ENCODE assay signal across 13 cellular contexts in the genomic region with DNA sequence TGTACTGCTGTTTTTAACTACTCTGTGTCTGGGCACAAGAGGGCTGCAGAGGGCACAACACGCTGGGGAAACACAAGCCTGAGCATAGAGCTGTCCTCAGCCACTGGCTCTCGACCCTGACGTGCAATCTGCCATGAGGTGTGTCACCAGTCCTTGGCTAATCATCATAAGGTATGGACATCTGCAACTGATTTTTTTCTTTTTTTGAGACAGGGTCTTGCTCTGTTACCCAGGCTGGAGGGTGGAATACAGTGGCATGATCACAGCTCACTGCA. TPM values are rescaled to one million over a fixed set of nuclear protein-coding genes. Genes with fewer than 3 reads are reported as not detected.
DNase-seq lines count a peak whose midpoint lies in the region; ATAC-seq, FAIRE-seq and TF ChIP-seq lines count a peak whose summit lies in the region.
"Had no signal": no experiment of that assay in that cellular context is flagged by ENCODE, and none has a peak within 500 bp of the region (broad histone marks: within the 10 kb centered on the region; RNA-seq: fewer than 3 reads in every experiment).

No MANE protein-coding gene starts in this region.

- peaks cover 16% of the 10 kb centered on the region for H3K9me1 ChIP-seq in keratinocyte (ENCODE audit: control insufficient read depth, extremely low read depth, insufficient read depth, low read length)

- H3K9me2 ChIP-seq in GM23248 (ENCODE audit: insufficient read depth) = no peaks in the 10 kb centered on the region

- H3K9ac ChIP-seq in GM23248 (peak overlapping the region; percentile 78), keratinocyte (ENCODE audit: control insufficient read depth, extremely low read depth, insufficient read depth, low read length) (peak overlapping the region; percentile 46), smooth muscle cell (ENCODE audit: low read depth) (no peak overlapping the region)

- peak overlapping the region; percentile 98 for H3K27ac ChIP-seq in GM23248
- H3K27ac ChIP-seq in keratinocyte (ENCODE audit: control insufficient read depth, insufficient read depth, low read length) = peak overlapping the region; percentile 74
- H3K27ac ChIP-seq in smooth muscle cell (ENCODE audit: low read depth) = peak overlapping the region; percentile 99

- peaks cover 87% of the 10 kb centered on the region for H3K4me1 ChIP-seq in GM23248 (ENCODE audit: insufficient read depth)
- peaks cover 93% of the 10 kb centered on the region for H3K4me1 ChIP-seq in keratinocyte (ENCODE audit: control insufficient read depth, extremely low read depth, insufficient read depth, low read length)
- peaks cover 43% of the 10 kb centered on the region for H3K4me1 ChIP-seq in smooth muscle cell (ENCODE audit: low read depth)

- no peak overlapping the region for H3K4me3 Mint-ChIP-seq in activated T-helper 1 cell treated with anti-CD3 and anti-CD28 coated beads, Interleukin-12 subunit alpha, Interleukin-12 subunit beta, Interleukin-2, Interleukin-4 antibody, amounts not matched to agents 30 ng/mL and 10 ng/mL and 1 ng/mL, durations not matched to agents 14 hours and 24 hours and 36 hours

- peak overlapping the region; percentile 44 for H3K27ac Mint-ChIP-seq in activated T-helper 1 cell treated with anti-CD3 and anti-CD28 coated beads, Interleukin-12 subunit alpha, Interleukin-12 subunit beta, Interleukin-2, Interleukin-4 antibody, amounts not matched to agents 30 ng/mL and 10 ng/mL and 1 ng/mL, durations not matched to agents 14 hours and 24 hours and 36 hours

- DNase-seq in GM23248 (peak; percentile 54), keratinocyte (ENCODE audit: low read depth, low spot score) (no peak), smooth muscle cell (lab: John Stamatoyannopoulos, UW; ENCODE audit: unreplicated experiment) (no peak), NCI-H146 treated with DMSO at 0.1 percent for 48 hours (lab: John Stamatoyannopoulos, UW; ENCODE audit: unreplicated experiment) (no peak), NCI-H1436 (lab: John Stamatoyannopoulos, UW) (no peak), NCI-H1930 (lab: John Stamatoyannopoulos, UW) (no peak)
- DNase-seq in activated T-helper 1 cell treated with anti-CD3 and anti-CD28 coated beads, Interleukin-12 subunit alpha, Interleukin-12 subunit beta, Interleukin-2, Interleukin-4 antibody, amounts not matched to agents 30 ng/mL and 10 ng/mL and 1 ng/mL, durations not matched to agents 14 hours and 24 hours and 36 hours (ENCODE audit: low spot score) = no peak
- DNase-seq: activated CD8-positive, alpha-beta memory T cell treated with anti-CD3 and anti-CD28 coated beads, Interleukin-2, amount 50 U/mL, for 4 hours; EL; NCI-H2081 treated with DMSO at 0.1 percent for 48 hours; SIG-M5 had no signal

- H3K4me3 ChIP-seq in GM23248 (no peak overlapping the region), keratinocyte (ENCODE audit: control insufficient read depth in 2 of 3, extremely low read depth in 1 of 3, insufficient read depth in 2 of 3, low read depth in 1 of 3, low read length in 3 of 3) (no peak overlapping the region), smooth muscle cell (no peak overlapping the region)

- H3K9me3 Mint-ChIP-seq in activated T-helper 1 cell treated with anti-CD3 and anti-CD28 coated beads, Interleukin-12 subunit alpha, Interleukin-12 subunit beta, Interleukin-2, Interleukin-4 antibody, amounts not matched to agents 30 ng/mL and 10 ng/mL and 1 ng/mL, durations not matched to agents 14 hours and 24 hours and 36 hours = no peaks in the 10 kb centered on the region

- H3K36me3 ChIP-seq in GM23248 (ENCODE audit: low read depth) = no peaks in the 10 kb centered on the region
- peaks cover 24 to 31% of the 10 kb centered on the region in 2 experiments for H3K36me3 ChIP-seq in keratinocyte (ENCODE audit: control insufficient read depth in 2 of 2, extremely low read depth in 1 of 2, insufficient read depth in 2 of 2, low read length in 2 of 2)
- H3K36me3 ChIP-seq in smooth muscle cell (ENCODE audit: low read depth) = no peaks in the 10 kb centered on the region

- H3K4me2 ChIP-seq in GM23248 (ENCODE audit: unreplicated experiment) (peak overlapping the region; percentile 54), keratinocyte (ENCODE audit: control insufficient read depth, extremely low read depth, insufficient read depth, low read depth, low read length) (peak overlapping the region; percentile 43), smooth muscle cell (no peak overlapping the region)

- H3K9me3 ChIP-seq in GM23248 (ENCODE audit: low read depth) (no peaks in the 10 kb centered on the region), keratinocyte (ENCODE audit: control insufficient read depth, low read depth, low read length) (no peaks in the 10 kb centered on the region), smooth muscle cell (replicated peaks; ENCODE audit: low read depth) (no peaks in the 10 kb centered on the region)

- no peak for FAIRE-seq in keratinocyte (lab: Jason Lieb, UNC)
- FAIRE-seq: colon had no signal

- WGBS in GM23248 (ENCODE audit: low coverage in 1 of 2, low lambda C conversion rate in 2 of 2, missing lambda C conversion rate in 2 of 2), 2 experiments = 4 to 23% methylated on average over 3 of the region's 3 CpGs
- 96% methylated on average over 3 of the region's 3 CpGs for WGBS in smooth muscle cell (ENCODE audit: low lambda C conversion rate)

- H3K4me1 Mint-ChIP-seq in activated T-helper 1 cell treated with anti-CD3 and anti-CD28 coated beads, Interleukin-12 subunit alpha, Interleukin-12 subunit beta, Interleukin-2, Interleukin-4 antibody, amounts not matched to agents 30 ng/mL and 10 ng/mL and 1 ng/mL, durations not matched to agents 14 hours and 24 hours and 36 hours (ENCODE audit: low read depth) = peaks cover 73% of the 10 kb centered on the region

- intact Hi-C loops in activated T-helper 1 cell treated with anti-CD3 and anti-CD28 coated beads, Interleukin-12 subunit alpha, Interleukin-12 subunit beta, Interleukin-2, Interleukin-4 antibody, amounts not matched to agents 30 ng/mL and 10 ng/mL and 1 ng/mL, durations not matched to agents 14 hours and 24 hours and 36 hours (cut with micrococcal nuclease) = no loop called here

- in situ Hi-C loops in GM23248 (cut with MboI) = no loop called here

- H3K27me3 Mint-ChIP-seq in activated T-helper 1 cell treated with anti-CD3 and anti-CD28 coated beads, Interleukin-12 subunit alpha, Interleukin-12 subunit beta, Interleukin-2, Interleukin-4 antibody, amounts not matched to agents 30 ng/mL and 10 ng/mL and 1 ng/mL, durations not matched to agents 14 hours and 24 hours and 36 hours (ENCODE audit: insufficient read depth) = no peaks in the 10 kb centered on the region

- H3K79me2 ChIP-seq in GM23248 (ENCODE audit: insufficient read depth) (peaks cover 88% of the 10 kb centered on the region), keratinocyte (ENCODE audit: control insufficient read depth, insufficient read depth, low read length) (peaks cover 87% of the 10 kb centered on the region), smooth muscle cell (ENCODE audit: low read depth) (peaks cover 64% of the 10 kb centered on the region)

- H3K27me3 ChIP-seq in GM23248 (replicated peaks; ENCODE audit: insufficient read depth) (no peaks in the 10 kb centered on the region), keratinocyte (ENCODE audit: control insufficient read depth, extremely low read depth, insufficient read depth, low read length) (no peaks in the 10 kb centered on the region), smooth muscle cell (ENCODE audit: low read depth) (no peaks in the 10 kb centered on the region)

- no peak for TF ChIP-seq CTCF in keratinocyte (optimal IDR thresholded peaks at IDR 0.05 in 1 of 3, IDR thresholded peaks at IDR 0.05 in 1 of 3, conservative IDR thresholded peaks at IDR 0.05 in 1 of 3; ENCODE audit: extremely low read depth in 1 of 3, insufficient read depth in 2 of 3, low read length in 3 of 3)
- no peak for TF ChIP-seq CTCF in smooth muscle cell (IDR thresholded peaks at IDR 0.05; ENCODE audit: borderline replicate concordance, insufficient read depth, poor library complexity, severe bottlenecking)

- H3K36me3 Mint-ChIP-seq in activated T-helper 1 cell treated with anti-CD3 and anti-CD28 coated beads, Interleukin-12 subunit alpha, Interleukin-12 subunit beta, Interleukin-2, Interleukin-4 antibody, amounts not matched to agents 30 ng/mL and 10 ng/mL and 1 ng/mL, durations not matched to agents 14 hours and 24 hours and 36 hours (ENCODE audit: low read depth) = peaks cover 3% of the 10 kb centered on the region

- ATAC-seq in HG02938 (IDR thresholded peaks at IDR 0.05; ENCODE audit: unreplicated experiment) = no peak

- H2AFZ ChIP-seq in GM23248 (no peak overlapping the region), keratinocyte (ENCODE audit: control insufficient read depth, low read length) (no peak overlapping the region), smooth muscle cell (ENCODE audit: low read depth) (no peak overlapping the region)

- H3F3A ChIP-seq in GM23248 (ENCODE audit: insufficient read depth) (peaks cover 73% of the 10 kb centered on the region), smooth muscle cell (ENCODE audit: low read depth) (peaks cover 33% of the 10 kb centered on the region)

- H4K20me1 ChIP-seq in GM23248 (ENCODE audit: insufficient read depth) = no peaks in the 10 kb centered on the region
- H4K20me1 ChIP-seq in keratinocyte (ENCODE audit: control insufficient read depth, extremely low read depth, insufficient read depth, low read length) = peaks cover 20% of the 10 kb centered on the region
- peaks cover 63% of the 10 kb centered on the region for H4K20me1 ChIP-seq in smooth muscle cell (ENCODE audit: low read depth)

- dilution Hi-C loops in keratinocyte (cut with MboI; ENCODE audit: extremely low pct_ligation_motif_present, low sequenced_read_pairs) = no loop called here

RNA-seq across cellular contexts. Expression of gene PXN, which starts 29.5 kb away (rescaled TPM):
- 63.7 and 87.2 TPM in 2 replicates for total RNA-seq in GM23248 (2014; rRNA removed; shearing (Covaris generic))
- polyA plus RNA-seq in GM23248 (2016; fragmentation: Nextera tagmentation; extraction: Ambion mirVana) = 134 and 135 TPM in 2 replicates
- 53.0 and 57.7 TPM in 2 replicates for total RNA-seq in activated T-helper 1 cell treated with anti-CD3 and anti-CD28 coated beads, Interleukin-12 subunit alpha, Interleukin-12 subunit beta, Interleukin-2, Interleukin-4 antibody, amounts not matched to agents 30 ng/mL and 10 ng/mL and 1 ng/mL, durations not matched to agents 14 hours and 24 hours and 36 hours
- polyA plus RNA-seq in keratinocyte = 98.7 to 224 TPM (median 114 TPM) in 3 replicates
- polyA plus RNA-seq in keratinocyte (2011; ENCODE audit: low read depth) = 68.4 TPM
- polyA plus RNA-seq in keratinocyte (2011; cell fraction: cytosol; rRNA removed) = 160 and 207 TPM in 2 replicates
- 382 and 553 TPM in 2 replicates for polyA plus RNA-seq in keratinocyte (2011; cell fraction: nucleus; rRNA removed)
- polyA plus RNA-seq in keratinocyte (2012; ENCODE audit: low replicate concordance) = 102 and 393 TPM in 2 replicates
- 166 to 1,266 TPM (median 204 TPM) in 3 replicates for polyA minus RNA-seq in keratinocyte
- polyA minus RNA-seq in keratinocyte (2011; cell fraction: cytosol; rRNA and poly(A)+ RNA removed) = 149 TPM
- polyA minus RNA-seq in keratinocyte (2011; cell fraction: nucleus; rRNA and poly(A)+ RNA removed) = 171 and 252 TPM in 2 replicates
- 16.6 and 17.2 TPM in 2 replicates for total RNA-seq in smooth muscle cell
- polyA plus RNA-seq in smooth muscle cell = 27.0 and 61.2 TPM in 2 replicates

RNA-seq across cellular contexts. Expression of gene RPLP0, which starts 35.1 kb away (rescaled TPM):
- 4,120 and 4,786 TPM in 2 replicates for total RNA-seq in GM23248 (2014; rRNA removed; shearing (Covaris generic))
- polyA plus RNA-seq in GM23248 (2016; fragmentation: Nextera tagmentation; extraction: Ambion mirVana) = 1,272 and 1,276 TPM in 2 replicates
- 2,459 and 2,531 TPM in 2 replicates for total RNA-seq in activated T-helper 1 cell treated with anti-CD3 and anti-CD28 coated beads, Interleukin-12 subunit alpha, Interleukin-12 subunit beta, Interleukin-2, Interleukin-4 antibody, amounts not matched to agents 30 ng/mL and 10 ng/mL and 1 ng/mL, durations not matched to agents 14 hours and 24 hours and 36 hours
- polyA plus RNA-seq in keratinocyte = 3,950 to 5,808 TPM (median 4,618 TPM) in 3 replicates
- polyA plus RNA-seq in keratinocyte (2011; ENCODE audit: low read depth) = 2,331 TPM
- 5,109 and 6,391 TPM in 2 replicates for polyA plus RNA-seq in keratinocyte (2011; cell fraction: cytosol; rRNA removed)
- 1,448 and 1,525 TPM in 2 replicates for polyA plus RNA-seq in keratinocyte (2011; cell fraction: nucleus; rRNA removed)
- 2,330 and 3,652 TPM in 2 replicates for polyA plus RNA-seq in keratinocyte (2012; ENCODE audit: low replicate concordance)
- polyA minus RNA-seq in keratinocyte = 3,230 to 5,763 TPM (median 4,158 TPM) in 3 replicates
- 2,814 TPM for polyA minus RNA-seq in keratinocyte (2011; cell fraction: cytosol; rRNA and poly(A)+ RNA removed)
- 617 and 664 TPM in 2 replicates for polyA minus RNA-seq in keratinocyte (2011; cell fraction: nucleus; rRNA and poly(A)+ RNA removed)
- total RNA-seq in smooth muscle cell = 2,989 and 3,138 TPM in 2 replicates
- 1,054 and 1,106 TPM in 2 replicates for polyA plus RNA-seq in smooth muscle cell

RNA-seq across cellular contexts. Expression of gene GCN1, which starts 41.5 kb away (rescaled TPM):
- 74.8 and 79.7 TPM in 2 replicates for total RNA-seq in GM23248 (2014; rRNA removed; shearing (Covaris generic))
- polyA plus RNA-seq in GM23248 (2016; fragmentation: Nextera tagmentation; extraction: Ambion mirVana) (24.2 and 24.5 TPM in 2 replicates), keratinocyte (26.1 to 56.3 TPM (median 34.1 TPM) in 3 replicates), smooth muscle cell (31.6 and 35.9 TPM in 2 replicates)
- total RNA-seq in activated T-helper 1 cell treated with anti-CD3 and anti-CD28 coated beads, Interleukin-12 subunit alpha, Interleukin-12 subunit beta, Interleukin-2, Interleukin-4 antibody, amounts not matched to agents 30 ng/mL and 10 ng/mL and 1 ng/mL, durations not matched to agents 14 hours and 24 hours and 36 hours = 164 and 173 TPM in 2 replicates
- 33.4 TPM for polyA plus RNA-seq in keratinocyte (2011; ENCODE audit: low read depth)
- polyA plus RNA-seq in keratinocyte (2011; cell fraction: cytosol; rRNA removed) = 21.4 and 29.2 TPM in 2 replicates
- 210 and 283 TPM in 2 replicates for polyA plus RNA-seq in keratinocyte (2011; cell fraction: nucleus; rRNA removed)
- polyA plus RNA-seq in keratinocyte (2012; ENCODE audit: low replicate concordance) = 24.1 and 58.8 TPM in 2 replicates
- polyA minus RNA-seq in keratinocyte = 161 to 298 TPM (median 224 TPM) in 3 replicates
- 102 TPM for polyA minus RNA-seq in keratinocyte (2011; cell fraction: cytosol; rRNA and poly(A)+ RNA removed)
- polyA minus RNA-seq in keratinocyte (2011; cell fraction: nucleus; rRNA and poly(A)+ RNA removed) = 202 and 229 TPM in 2 replicates
- total RNA-seq in smooth muscle cell = 40.4 and 44.3 TPM in 2 replicates

RNA-seq across cellular contexts. Expression of gene RNU4-2, which starts 55.6 kb away (rescaled TPM):
- total RNA-seq in GM23248 (2014; rRNA removed; shearing (Covaris generic)) = under 0.01 TPM in 1 of 2 replicates, not detected in the other
- polyA plus RNA-seq in GM23248 (2016; fragmentation: Nextera tagmentation; extraction: Ambion mirVana) (4.0 and 6.9 TPM in 2 replicates), keratinocyte (under 0.01 TPM in 2 of 3 replicates, not detected in the other), smooth muscle cell (4.5 TPM in 1 of 2 replicates, not detected in the other)
- 5,055 and 7,832 TPM in 2 replicates for total RNA-seq in activated T-helper 1 cell treated with anti-CD3 and anti-CD28 coated beads, Interleukin-12 subunit alpha, Interleukin-12 subunit beta, Interleukin-2, Interleukin-4 antibody, amounts not matched to agents 30 ng/mL and 10 ng/mL and 1 ng/mL, durations not matched to agents 14 hours and 24 hours and 36 hours
- not detected for polyA plus RNA-seq in keratinocyte (2011; ENCODE audit: low read depth)
- polyA plus RNA-seq in keratinocyte (2011; cell fraction: cytosol; rRNA removed) = not detected in 2 replicates
- polyA plus RNA-seq in keratinocyte (2011; cell fraction: nucleus; rRNA removed) = under 0.01 TPM in 2 replicates
- polyA plus RNA-seq in keratinocyte (2012; ENCODE audit: low replicate concordance) = 71.2 TPM in 1 of 2 replicates, not detected in the other
- under 0.01 to 17,208 TPM (median under 0.01 TPM) in 3 replicates for polyA minus RNA-seq in keratinocyte
- polyA minus RNA-seq in keratinocyte (2011; cell fraction: cytosol; rRNA and poly(A)+ RNA removed) = 6,294 TPM
- polyA minus RNA-seq in keratinocyte (2011; cell fraction: nucleus; rRNA and poly(A)+ RNA removed) = under 0.01 TPM in 2 replicates
- total RNA-seq in smooth muscle cell = under 0.01 TPM in 2 replicates

RNA-seq across cellular contexts. Expression of gene RNU4-1, which starts 57.0 kb away (rescaled TPM):
- not detected in 2 replicates for total RNA-seq in GM23248 (2014; rRNA removed; shearing (Covaris generic))
- 4.1 TPM in 1 of 2 replicates, not detected in the other for polyA plus RNA-seq in GM23248 (2016; fragmentation: Nextera tagmentation; extraction: Ambion mirVana)
- 2,369 and 3,474 TPM in 2 replicates for total RNA-seq in activated T-helper 1 cell treated with anti-CD3 and anti-CD28 coated beads, Interleukin-12 subunit alpha, Interleukin-12 subunit beta, Interleukin-2, Interleukin-4 antibody, amounts not matched to agents 30 ng/mL and 10 ng/mL and 1 ng/mL, durations not matched to agents 14 hours and 24 hours and 36 hours
- under 0.01 TPM in 2 of 3 replicates, not detected in the other for polyA plus RNA-seq in keratinocyte
- not detected for polyA plus RNA-seq in keratinocyte (2011; ENCODE audit: low read depth)
- not detected in 2 replicates for polyA plus RNA-seq in keratinocyte (2011; cell fraction: cytosol; rRNA removed)
- polyA plus RNA-seq in keratinocyte (2011; cell fraction: nucleus; rRNA removed) = under 0.01 TPM in 1 of 2 replicates, not detected in the other
- polyA plus RNA-seq in keratinocyte (2012; ENCODE audit: low replicate concordance) = 71.2 TPM in 1 of 2 replicates, not detected in the other
- polyA minus RNA-seq in keratinocyte = under 0.01 to 17,791 TPM (median under 0.01 TPM) in 3 replicates
- 7,616 TPM for polyA minus RNA-seq in keratinocyte (2011; cell fraction: cytosol; rRNA and poly(A)+ RNA removed)
- polyA minus RNA-seq in keratinocyte (2011; cell fraction: nucleus; rRNA and poly(A)+ RNA removed) = under 0.01 TPM in 2 replicates
- total RNA-seq in smooth muscle cell = under 0.01 TPM in 2 replicates
- 3.8 TPM in 1 of 2 replicates, not detected in the other for polyA plus RNA-seq in smooth muscle cell
